In genomic region chr11:114909866-114910265, GRCh38 we compare ENCODE assay signal across 29 cellular contexts.
DNase-seq lines count a peak whose midpoint lies in the region; ATAC-seq and TF ChIP-seq lines count a peak whose summit lies in the region.
"Had no signal": no experiment of that assay in that cellular context is flagged by ENCODE, and none has a peak within 500 bp of the region (broad histone marks: within the 10 kb centered on the region; RNA-seq: fewer than 3 reads in every experiment).

No MANE protein-coding gene starts in this region.

- H3K79me1 ChIP-seq in H9 (ENCODE audit: insufficient read depth, low read depth, low read length, poor library complexity, severe bottlenecking) = no peaks in the 10 kb centered on the region

- BruUV-seq in Caco-2 (replicated peaks; lab: Mats Ljungman, UMichigan) = no TSS peak

- no peaks in the 10 kb centered on the region for H3K79me2 ChIP-seq in H9 (ENCODE audit: insufficient read depth, low read length)

- CTCF ChIA-PET in Caco-2 (lab: Charles Lee) = interaction anchor here (0.9 kb wide), 1 partner anchor 90 kb away, joined by 3 read pairs; no protein-coding TSS in a partner anchor

- no peak overlapping the region for H2BK20ac ChIP-seq in H9 (ENCODE audit: low read depth, low read length, poor library complexity, severe bottlenecking)

- no peak overlapping the region for H4K91ac ChIP-seq in H9 (ENCODE audit: insufficient read length, low read depth, low read length)

- no peak overlapping the region for H3T11ph ChIP-seq in H9 (ENCODE audit: low read length)

- H2BK12ac ChIP-seq in H9 (ENCODE audit: insufficient read length, low read depth, low read length) = no peak overlapping the region

- H4K5ac ChIP-seq in H9 (ENCODE audit: insufficient read length, low read depth, low read length) = no peak overlapping the region

- no peak overlapping the region for H3K56ac ChIP-seq in H9 (ENCODE audit: insufficient read length, low read depth, low read length)

- no peaks in the 10 kb centered on the region for H4K20me1 ChIP-seq in H9 (ENCODE audit: control insufficient read depth, insufficient read depth, insufficient read length)

- H3K27me3 Mint-ChIP-seq in Caco-2 (ENCODE audit: insufficient read depth, unreplicated experiment) (peaks cover 11% of the 10 kb centered on the region), H9 (ENCODE audit: low read depth) (peaks cover 13% of the 10 kb centered on the region)
- H3K27me3 Mint-ChIP-seq: activated CD4-positive, alpha-beta T cell treated with anti-CD3 and anti-CD28 coated beads, Interleukin-2, amount 10 ng/mL, durations not matched to agents 7 days and 5 days; activated naive CD8-positive, alpha-beta T cell treated with anti-CD3 and anti-CD28 coated beads, Interleukin-2, amount 10 ng/mL, durations not matched to agents 7 days and 5 days; dendritic cell treated with granulocyte-macrophage colony-stimulating factor and Interleukin-4, amounts not matched to agents 40 ng/mL and 50 ng/mL, for 4 days had no signal

- H3K4me3 Mint-ChIP-seq in Caco-2 (ENCODE audit: unreplicated experiment) (no peak overlapping the region), H9 (no peak overlapping the region)
- H3K4me3 Mint-ChIP-seq: activated CD4-positive, alpha-beta T cell treated with anti-CD3 and anti-CD28 coated beads, Interleukin-2, amount 10 ng/mL, durations not matched to agents 7 days and 5 days; activated naive CD8-positive, alpha-beta T cell treated with anti-CD3 and anti-CD28 coated beads, Interleukin-2, amount 10 ng/mL, durations not matched to agents 7 days and 5 days; activated T-cell treated with anti-CD3 and anti-CD28 coated beads, Interleukin-2, amount 50 U/mL, for 24 hours; dendritic cell treated with granulocyte-macrophage colony-stimulating factor and Interleukin-4, amounts not matched to agents 40 ng/mL and 50 ng/mL, for 4 days; naive thymus-derived CD4-positive, alpha-beta T cell had no signal

- intact Hi-C loops in Caco-2 (cut with micrococcal nuclease; ENCODE audit: unreplicated experiment) = no loop called here

- POLR2A ChIA-PET in Caco-2 (lab: Charles Lee) = no interaction called here

- no peaks in the 10 kb centered on the region for H3K4me1 Mint-ChIP-seq in Caco-2 (ENCODE audit: low read depth, unreplicated experiment)
- H3K4me1 Mint-ChIP-seq in H9 = peaks cover 0 to 4% of the 10 kb centered on the region in 2 experiments; a peak in 1 of 4 replicates
- H3K4me1 Mint-ChIP-seq: activated CD4-positive, alpha-beta T cell treated with anti-CD3 and anti-CD28 coated beads, Interleukin-2, amount 10 ng/mL, durations not matched to agents 7 days and 5 days; activated naive CD8-positive, alpha-beta T cell treated with anti-CD3 and anti-CD28 coated beads, Interleukin-2, amount 10 ng/mL, durations not matched to agents 7 days and 5 days; naive thymus-derived CD4-positive, alpha-beta T cell had no signal

- no peak overlapping the region for H3K9ac ChIP-seq in H9 (ENCODE audit: extremely low read depth, insufficient read length, low read length)

- H3K4me2 ChIP-seq in H9 (ENCODE audit: insufficient read depth, insufficient read length, low read length) = no peak overlapping the region

- peak; percentile 19 to 29 for TF ChIP-seq CTCF in Caco-2 (IDR thresholded peaks at IDR 0.05; ENCODE audit: insufficient read depth in 1 of 2, low read depth in 1 of 2, low read length in 1 of 2, severe bottlenecking in 1 of 2, unreplicated experiment in 1 of 2)
- peak; percentile 56 for TF ChIP-seq CTCF in H9 (conservative IDR thresholded peaks at IDR 0.05)
- TF ChIP-seq CTCF in WERI-Rb-1 (IDR thresholded peaks at IDR 0.05; ENCODE audit: low read depth, low read length) = peak; percentile 53
- TF ChIP-seq CTCF in foreskin keratinocyte (conservative IDR thresholded peaks at IDR 0.05) = no peak

- H3K9me3 ChIP-seq in Caco-2 = no peaks in the 10 kb centered on the region; the same call in 1 of the 2 replicates
- H3K9me3 ChIP-seq in H9 (ENCODE audit: control insufficient read depth, low read depth, low read length) = no peaks in the 10 kb centered on the region
- peaks cover 15% of the 10 kb centered on the region for H3K9me3 ChIP-seq in WERI-Rb-1 (ENCODE audit: severe bottlenecking)

- H3K36me3 ChIP-seq in Caco-2 (ENCODE audit: control insufficient read depth, insufficient read depth, low read length) (no peaks in the 10 kb centered on the region), WERI-Rb-1 (no peaks in the 10 kb centered on the region)
- H3K36me3 ChIP-seq: ascending aorta had no signal

- H2AK5ac ChIP-seq in H9 (ENCODE audit: insufficient read length, low read length) = no peak overlapping the region

- no peak overlapping the region for H3K4ac ChIP-seq in H9 (ENCODE audit: low read depth, low read length)

- no peak overlapping the region for H2BK5ac ChIP-seq in H9 (ENCODE audit: insufficient read length, low read length)

- no peak overlapping the region for H2BK120ac ChIP-seq in H9 (ENCODE audit: low read depth, low read length, poor library complexity, severe bottlenecking)

- DNase-seq in Caco-2 (peak in 1 of 2 experiments; percentile 19), H9 (peak; percentile 61), WERI-Rb-1 (peak; percentile 42), iPS-NIHi11 (ENCODE audit: low spot score) (peak; percentile 46), foreskin keratinocyte (no peak)
- DNase-seq: ACHN; activated CD4-positive, alpha-beta T cell treated with anti-CD3 and anti-CD28 coated beads, Interleukin-2, amount 10 ng/mL, durations not matched to agents 7 days and 5 days; activated gamma-delta T cell; activated naive CD8-positive, alpha-beta T cell treated with anti-CD3 and anti-CD28 coated beads, Interleukin-2, amount 10 ng/mL, durations not matched to agents 7 days and 5 days; activated T-cell treated with anti-CD3 and anti-CD28 coated beads, Interleukin-2, amount 50 U/mL, for 24 hours; caudate nucleus; GOT3; midbrain; naive thymus-derived CD4-positive, alpha-beta T cell; NCI-H1417 treated with DMSO at 0.1 percent for 48 hours; NCI-H2107; NCI-H446; NCI-H774; PC-3; stimulated activated CD8-positive, alpha-beta memory T cell treated with anti-CD3 and anti-CD28 coated beads, Interleukin-4, amount 100 ng/mL, for 48 hours; trophoblast cell had no signal

- no peak overlapping the region for H3K14ac ChIP-seq in H9 (ENCODE audit: insufficient read depth, low read length)

- no peaks in the 10 kb centered on the region for H3K4me1 ChIP-seq in Caco-2
- no peaks in the 10 kb centered on the region for H3K4me1 ChIP-seq in H9 (ENCODE audit: insufficient read depth, low read length)
- H3K4me1 ChIP-seq in foreskin keratinocyte = no peaks in the 10 kb centered on the region
- H3K4me1 ChIP-seq: ascending aorta had no signal

- H2AFZ ChIP-seq in H9 (ENCODE audit: low read length) = no peak overlapping the region

- H3K4me3 ChIP-seq in Caco-2 (ENCODE audit: low read depth, low read length) (no peak overlapping the region), WERI-Rb-1 (ENCODE audit: low read depth, low read length) (no peak overlapping the region)
- H3K4me3 ChIP-seq: ascending aorta, K562, skin epidermis had no signal

- no peak overlapping the region for H3K18ac ChIP-seq in H9 (ENCODE audit: insufficient read length, low read depth, low read length)

- no peak overlapping the region for H3K23ac ChIP-seq in H9 (ENCODE audit: insufficient read length, low read depth, low read length)

- H2BK15ac ChIP-seq in H9 (ENCODE audit: low read depth, low read length) = no peak overlapping the region

- H3K36me3 Mint-ChIP-seq in Caco-2 (ENCODE audit: insufficient read depth, unreplicated experiment) (no peaks in the 10 kb centered on the region), H9 (ENCODE audit: insufficient read depth in 1 of 3, low read depth in 3 of 3) (no peaks in the 10 kb centered on the region; a peak in 1 of 7 replicates)
- H3K36me3 Mint-ChIP-seq: activated naive CD8-positive, alpha-beta T cell treated with anti-CD3 and anti-CD28 coated beads, Interleukin-2, amount 10 ng/mL, durations not matched to agents 7 days and 5 days had no signal

- H3K27me3 ChIP-seq in Caco-2 (replicated peaks; ENCODE audit: control insufficient read depth, insufficient read depth, low read length) (peaks cover 2% of the 10 kb centered on the region; the same call in 1 of the 2 replicates), H9 (ENCODE audit: insufficient read depth, low read length) (no peaks in the 10 kb centered on the region), WERI-Rb-1 (ENCODE audit: insufficient read depth, low read depth, severe bottlenecking) (no peaks in the 10 kb centered on the region), foreskin keratinocyte (no peaks in the 10 kb centered on the region)
- H3K27me3 ChIP-seq: ascending aorta had no signal

- no peaks in the 10 kb centered on the region for H3K23me2 ChIP-seq in H9 (ENCODE audit: insufficient read length, low read depth, low read length, poor library complexity, severe bottlenecking)

- H3K9me3 Mint-ChIP-seq in Caco-2 (ENCODE audit: unreplicated experiment) (no peaks in the 10 kb centered on the region), H9 (peaks cover 6% of the 10 kb centered on the region in 2 experiments; a peak in 4 of 5 replicates)
- H3K9me3 Mint-ChIP-seq: activated CD4-positive, alpha-beta T cell treated with anti-CD3 and anti-CD28 coated beads, Interleukin-2, amount 10 ng/mL, durations not matched to agents 7 days and 5 days had no signal

- WGBS in H9 (ENCODE audit: extremely low coverage, insufficient read length, low lambda C conversion rate) = no CpG with 5 or more reads among the region's 3 CpGs

- H3K27ac ChIP-seq in H9 (ENCODE audit: insufficient read length, low read depth, low read length) (no peak overlapping the region), WERI-Rb-1 (no peak overlapping the region), foreskin keratinocyte (no peak overlapping the region)
- H3K27ac ChIP-seq: ascending aorta, skin epidermis had no signal

- no peak overlapping the region for H4K8ac ChIP-seq in H9 (replicated peaks; ENCODE audit: insufficient read length, low read depth, low read length)

- ATAC-seq in GM19351 (IDR thresholded peaks at IDR 0.05; ENCODE audit: unreplicated experiment) (no peak), HG02798 (IDR thresholded peaks at IDR 0.05; ENCODE audit: poor library complexity, unreplicated experiment) (no peak), HG02610 (IDR thresholded peaks at IDR 0.05; ENCODE audit: unreplicated experiment) (no peak), foreskin keratinocyte (no peak)
- ATAC-seq: K562; naive thymus-derived CD4-positive, alpha-beta T cell; PC-3; Right ventricle myocardium inferior had no signal

- H3K27ac Mint-ChIP-seq in Caco-2 (ENCODE audit: unreplicated experiment) = no peak overlapping the region
- no peak overlapping the region for H3K27ac Mint-ChIP-seq in H9
- H3K27ac Mint-ChIP-seq: activated CD4-positive, alpha-beta T cell treated with anti-CD3 and anti-CD28 coated beads, Interleukin-2, amount 10 ng/mL, durations not matched to agents 7 days and 5 days; activated naive CD8-positive, alpha-beta T cell treated with anti-CD3 and anti-CD28 coated beads, Interleukin-2, amount 10 ng/mL, durations not matched to agents 7 days and 5 days; activated T-cell treated with anti-CD3 and anti-CD28 coated beads, Interleukin-2, amount 50 U/mL, for 24 hours; dendritic cell treated with granulocyte-macrophage colony-stimulating factor and Interleukin-4, amounts not matched to agents 40 ng/mL and 50 ng/mL, for 4 days; naive thymus-derived CD4-positive, alpha-beta T cell had no signal

Comparison
In these comparisons a context has a peak if more than half of its experiments do, and no peak if none do; other contexts are left out.
1. DNase-seq: peak in H9 (single experiment), WERI-Rb-1 (single experiment) and iPS-NIHi11 (single experiment); none in foreskin keratinocyte (0 of 2).